ENCODE assay signal across 16 cellular contexts in genomic region chr16:17024514-17024913, GRCh38.
DNase-seq lines count a peak whose midpoint lies in the region; ATAC-seq and TF ChIP-seq lines count a peak whose summit lies in the region.
"Had no signal": no experiment of that assay in that cellular context is flagged by ENCODE, and none has a peak within 500 bp of the region (broad histone marks: within the 10 kb centered on the region; RNA-seq: fewer than 3 reads in every experiment).

No MANE protein-coding gene starts in this region.

- no peaks in the 10 kb centered on the region for H3K36me3 Mint-ChIP-seq in natural killer cell
- H3K36me3 Mint-ChIP-seq in natural killer cell treated with Interleukin-12 subunit alpha and Interleukin-12 subunit beta and Interleukin-15 and Interleukin-18, amount 100 ng/mL, for 72 hours = peaks cover 13% of the 10 kb centered on the region
- no peaks in the 10 kb centered on the region for H3K36me3 Mint-ChIP-seq in CD4-positive, alpha-beta T cell (ENCODE audit: low read depth)
- H3K36me3 Mint-ChIP-seq in immature natural killer cell = peaks cover 0 to 17% (median 10%) of the 10 kb centered on the region in 3 donors

- POLR2A ChIA-PET in CD4-positive, alpha-beta T cell (lab: Charles Lee) = no interaction called here

- peak overlapping the region in 1 of 2 donors; percentile 53 for H3K27ac Mint-ChIP-seq in natural killer cell
- H3K27ac Mint-ChIP-seq in natural killer cell treated with Interleukin-12 subunit alpha and Interleukin-12 subunit beta and Interleukin-15 and Interleukin-18, amount 100 ng/mL, for 72 hours = no peak overlapping the region
- H3K27ac Mint-ChIP-seq in CD4-positive, alpha-beta T cell = peak overlapping the region; percentile 85
- peak overlapping the region in 3 of 6 donors; percentile 9 to 62 (median 41) for H3K27ac Mint-ChIP-seq in immature natural killer cell
- H3K27ac Mint-ChIP-seq: HFFc6 had no signal

- no peak overlapping the region for H3K27ac ChIP-seq in CD4-positive, alpha-beta T cell (ENCODE audit: low read depth, low read length)
- H3K27ac ChIP-seq: BLaER1, C4-2B had no signal

- no peaks in the 10 kb centered on the region for H3K27me3 ChIP-seq in CD4-positive, alpha-beta T cell (ENCODE audit: control insufficient read depth, insufficient read depth, low read length)
- H3K27me3 ChIP-seq: BLaER1 had no signal

- intact Hi-C loops in natural killer cell (cut with micrococcal nuclease) = no loop called here
- intact Hi-C loops in CD4-positive, alpha-beta T cell (cut with DNase I, micrococcal nuclease) = no loop called here

- DNase-seq in natural killer cell (no peak), immature natural killer cell (peak; percentile 34 to 36 (median 35)), DMS114 treated with DMSO at 0.1 percent for 48 hours (lab: John Stamatoyannopoulos, UW; ENCODE audit: unreplicated experiment) (no peak)
- DNase-seq in natural killer cell treated with Interleukin-12 subunit alpha and Interleukin-12 subunit beta and Interleukin-15 and Interleukin-18, amount 100 ng/mL, for 72 hours (ENCODE audit: low spot score) = no peak
- DNase-seq in CD4-positive, alpha-beta T cell = no peak
- no peak for DNase-seq in activated effector memory CD4-positive, alpha-beta T cell treated with Interleukin-2 at 50 U/mL for 16 hours
- DNase-seq: CD4-positive, CD25-positive, alpha-beta regulatory T cell; CD8-positive, alpha-beta memory T cell; DMS 273 treated with DMSO at 0.1 percent for 48 hours; DMS53; DMS79 treated with DMSO at 0.1 percent for 48 hours; GF-D8; GOT3; HFFc6 had no signal

- peaks cover 0 to 10% of the 10 kb centered on the region in 2 donors for H3K27me3 Mint-ChIP-seq in natural killer cell (ENCODE audit: low read depth in 2 of 2)
- H3K27me3 Mint-ChIP-seq in natural killer cell treated with Interleukin-12 subunit alpha and Interleukin-12 subunit beta and Interleukin-15 and Interleukin-18, amount 100 ng/mL, for 72 hours = peaks cover 0 to 3% of the 10 kb centered on the region in 2 donors
- H3K27me3 Mint-ChIP-seq in CD4-positive, alpha-beta T cell = no peaks in the 10 kb centered on the region
- peaks cover 4 to 9% (median 6%) of the 10 kb centered on the region in 3 donors for H3K27me3 Mint-ChIP-seq in immature natural killer cell (ENCODE audit: low read depth in 3 of 3)
- H3K27me3 Mint-ChIP-seq: CD4-positive, CD25-positive, alpha-beta regulatory T cell had no signal

- no peaks in the 10 kb centered on the region for H3K9me3 ChIP-seq in CD4-positive, alpha-beta T cell (ENCODE audit: control insufficient read depth, low read length)

- H3K9me3 Mint-ChIP-seq in natural killer cell (no peaks in the 10 kb centered on the region), immature natural killer cell (peaks cover 0 to 5% (median 1%) of the 10 kb centered on the region in 6 donors)
- peaks cover 5% of the 10 kb centered on the region for H3K9me3 Mint-ChIP-seq in natural killer cell treated with Interleukin-12 subunit alpha and Interleukin-12 subunit beta and Interleukin-15 and Interleukin-18, amount 100 ng/mL, for 72 hours
- peaks cover 7% of the 10 kb centered on the region for H3K9me3 Mint-ChIP-seq in CD4-positive, alpha-beta T cell
- H3K9me3 Mint-ChIP-seq: HFFc6 had no signal

- CTCF ChIA-PET in CD4-positive, alpha-beta T cell (lab: Charles Lee) = no interaction called here

- no peak for TF ChIP-seq CTCF in natural killer cell (IDR thresholded peaks at IDR 0.05)
- no peak for TF ChIP-seq CTCF in CD4-positive, alpha-beta T cell (IDR thresholded peaks at IDR 0.05)

- ATAC-seq in natural killer cell = peak; percentile 34 to 59 (median 58)
- no peak for ATAC-seq in natural killer cell treated with Interleukin-12 subunit alpha and Interleukin-12 subunit beta and Interleukin-15 and Interleukin-18, amount 100 ng/mL, for 72 hours
- ATAC-seq in CD4-positive, alpha-beta T cell (ENCODE audit: poor library complexity) = no peak

- H3K4me1 Mint-ChIP-seq in natural killer cell (peaks cover 41% of the 10 kb centered on the region in 2 donors), immature natural killer cell (peaks cover 41 to 45% of the 10 kb centered on the region in 2 donors)
- peaks cover 27 to 31% of the 10 kb centered on the region in 2 donors for H3K4me1 Mint-ChIP-seq in natural killer cell treated with Interleukin-12 subunit alpha and Interleukin-12 subunit beta and Interleukin-15 and Interleukin-18, amount 100 ng/mL, for 72 hours (ENCODE audit: low read depth in 2 of 2)
- peaks cover 38% of the 10 kb centered on the region for H3K4me1 Mint-ChIP-seq in CD4-positive, alpha-beta T cell (ENCODE audit: low read depth)

- H3K4me3 Mint-ChIP-seq in natural killer cell = no peak overlapping the region
- no peak overlapping the region for H3K4me3 Mint-ChIP-seq in natural killer cell treated with Interleukin-12 subunit alpha and Interleukin-12 subunit beta and Interleukin-15 and Interleukin-18, amount 100 ng/mL, for 72 hours
- no peak overlapping the region for H3K4me3 Mint-ChIP-seq in CD4-positive, alpha-beta T cell
- peak overlapping the region in 2 of 5 donors; percentile 8 to 25 for H3K4me3 Mint-ChIP-seq in immature natural killer cell
- H3K4me3 Mint-ChIP-seq: CD8-positive, alpha-beta memory T cell; HFFc6 had no signal

Comparison
In these comparisons a context has a peak if more than half of its experiments do, and no peak if none do; other contexts are left out.
1. ATAC-seq: peak in natural killer cell (3 of 3); none in natural killer cell treated with Interleukin-12 subunit alpha and Interleukin-12 subunit beta and Interleukin-15 and Interleukin-18, amount 100 ng/mL, for 72 hours (0 of 2) and CD4-positive, alpha-beta T cell (single experiment).
2. DNase-seq: peak in immature natural killer cell (3 of 3); none in natural killer cell (single experiment), natural killer cell treated with Interleukin-12 subunit alpha and Interleukin-12 subunit beta and Interleukin-15 and Interleukin-18, amount 100 ng/mL, for 72 hours (single experiment), CD4-positive, alpha-beta T cell (0 of 10), DMS114 treated with DMSO at 0.1 percent for 48 hours (single experiment) and activated effector memory CD4-positive, alpha-beta T cell treated with Interleukin-2 at 50 U/mL for 16 hours (single experiment).